22 cellular contexts compared by ENCODE assay signal in the genomic region with DNA sequence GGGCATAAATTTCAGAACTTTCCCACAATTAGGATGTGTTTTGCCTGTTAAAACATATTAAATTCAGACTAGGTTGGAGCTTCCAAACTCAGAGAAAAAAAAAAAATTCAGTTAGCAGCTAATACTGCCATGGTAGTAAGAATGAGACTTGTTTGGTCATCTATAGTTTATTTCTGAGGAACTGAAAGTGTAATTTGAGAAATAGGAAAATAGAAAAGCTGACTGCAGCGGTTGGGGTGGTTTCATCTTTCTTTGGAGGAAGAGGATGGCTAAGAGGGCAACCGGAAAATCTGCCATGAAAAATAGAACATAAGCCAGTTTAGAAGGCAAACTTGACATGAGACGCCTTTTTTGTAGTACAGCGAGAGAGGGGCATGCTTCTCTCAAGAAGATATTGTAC.
DNase-seq lines count a peak whose midpoint lies in the region; ATAC-seq and TF ChIP-seq lines count a peak whose summit lies in the region.
"Had no signal": no experiment of that assay in that cellular context is flagged by ENCODE, and none has a peak within 500 bp of the region (broad histone marks: within the 10 kb centered on the region; RNA-seq: fewer than 3 reads in every experiment).

No MANE protein-coding gene starts in this region.

- peaks cover 2% of the 10 kb centered on the region; the same call in 1 of the 2 replicates for H3K27me3 ChIP-seq in OCI-LY3 (ENCODE audit: low read depth, low read length)
- H3K27me3 ChIP-seq in neuronal stem cell (ENCODE audit: control insufficient read depth in 3 of 3, insufficient read depth in 3 of 3, low read depth in 1 of 3, low read length in 3 of 3) = no peaks in the 10 kb centered on the region
- H3K27me3 ChIP-seq in Caco-2 (replicated peaks; ENCODE audit: control insufficient read depth, insufficient read depth, low read length) = no peaks in the 10 kb centered on the region
- no peaks in the 10 kb centered on the region for H3K27me3 ChIP-seq in gastrocnemius medialis

- H3K4me2 ChIP-seq in OCI-LY3 (ENCODE audit: low read length) (peak overlapping the region; percentile 4; the same call in 1 of the 2 replicates), neuronal stem cell (ENCODE audit: insufficient read depth, low read length, poor library complexity, severe bottlenecking) (no peak overlapping the region)
- H3K4me2 ChIP-seq: KMS-11, SK-N-SH had no signal

- 0 out of 2 replicates have a peak, but pooled peaks cover 7% of the 10 kb centered on the region for H3K9me3 ChIP-seq in OCI-LY3 (ENCODE audit: insufficient read depth, low read length)
- no peaks in the 10 kb centered on the region for H3K9me3 ChIP-seq in neuronal stem cell (replicated peaks in 1 of 2; ENCODE audit: control insufficient read depth in 2 of 2, insufficient read depth in 1 of 2, low read depth in 1 of 2, low read length in 2 of 2)
- no peaks in the 10 kb centered on the region for H3K9me3 ChIP-seq in Caco-2
- H3K9me3 ChIP-seq in gastrocnemius medialis = no peaks in the 10 kb centered on the region
- H3K9me3 ChIP-seq: SK-N-SH had no signal

- no peaks in the 10 kb centered on the region for H3K4me1 Mint-ChIP-seq in Caco-2 (ENCODE audit: low read depth, unreplicated experiment)
- H3K4me1 Mint-ChIP-seq: B cell; CD4-positive, CD25-positive, alpha-beta regulatory T cell; T-cell had no signal

- H3K14ac ChIP-seq in neuronal stem cell (ENCODE audit: low read length) = no peak overlapping the region

- no peak for TF ChIP-seq CTCF in OCI-LY3 (IDR thresholded peaks at IDR 0.05; ENCODE audit: low read depth, low read length)
- TF ChIP-seq CTCF in Caco-2 (IDR thresholded peaks at IDR 0.05; ENCODE audit: insufficient read depth in 1 of 2, low read depth in 1 of 2, low read length in 1 of 2, severe bottlenecking in 1 of 2, unreplicated experiment in 1 of 2) = no peak
- no peak for TF ChIP-seq CTCF in gastrocnemius medialis (IDR thresholded peaks at IDR 0.05 in 4 of 5, conservative IDR thresholded peaks at IDR 0.05 in 1 of 5)

- POLR2A ChIA-PET in Caco-2 (lab: Charles Lee) = no interaction called here

- no peak overlapping the region for H2AK5ac ChIP-seq in neuronal stem cell (ENCODE audit: low read depth, low read length)

- H2BK12ac ChIP-seq in neuronal stem cell (ENCODE audit: low read length) = no peak overlapping the region

- H3K79me1 ChIP-seq in neuronal stem cell (ENCODE audit: low read depth, low read length) = no peaks in the 10 kb centered on the region

- H3K23ac ChIP-seq in neuronal stem cell (ENCODE audit: low read depth, low read length, poor library complexity) = no peak overlapping the region

- in situ Hi-C loops in gastrocnemius medialis (cut with MboI; ENCODE audit: low sequenced_read_pairs in 4 of 4) = no loop called here

- H3K18ac ChIP-seq in neuronal stem cell (ENCODE audit: low read length) = no peak overlapping the region

- H3K9me3 Mint-ChIP-seq in Caco-2 (ENCODE audit: unreplicated experiment) = no peaks in the 10 kb centered on the region

- H4K8ac ChIP-seq in neuronal stem cell (ENCODE audit: low read depth, low read length) = no peak overlapping the region

- TF ChIP-seq POLR2A in gastrocnemius medialis (IDR thresholded peaks at IDR 0.05) = no peak

- H3K27ac ChIP-seq in OCI-LY3 (ENCODE audit: low read length) = no peak overlapping the region
- no peak overlapping the region for H3K27ac ChIP-seq in neuronal stem cell (replicated peaks; ENCODE audit: low read length)
- no peak overlapping the region for H3K27ac ChIP-seq in gastrocnemius medialis
- H3K27ac ChIP-seq: KMS-11 had no signal

- no CpG with 5 or more reads among the region's 4 CpGs for WGBS in neuronal stem cell (ENCODE audit: extremely low coverage in 2 of 2, insufficient read length in 2 of 2, insufficient replicate concordance in 1 of 2), 2 donors

- no peak overlapping the region for H3K9ac ChIP-seq in OCI-LY3 (ENCODE audit: low read length)
- H3K9ac ChIP-seq in neuronal stem cell (ENCODE audit: low read depth, low read length, poor library complexity) = no peak overlapping the region
- H3K9ac ChIP-seq: KMS-11, SK-N-SH had no signal

- no peak overlapping the region for H2BK5ac ChIP-seq in neuronal stem cell (ENCODE audit: low read length)

- no TSS peak for BruUV-seq in Caco-2 (replicated peaks; lab: Mats Ljungman, UMichigan)

- H4K91ac ChIP-seq in neuronal stem cell (ENCODE audit: low read depth, low read length, poor library complexity) = no peak overlapping the region

- intact Hi-C loops in Caco-2 (cut with micrococcal nuclease; ENCODE audit: unreplicated experiment) (no loop called here), gastrocnemius medialis (cut with DNase I; ENCODE audit: low total_unique reads) (no loop called here)

- no peaks in the 10 kb centered on the region for H3K27me3 Mint-ChIP-seq in Caco-2 (ENCODE audit: insufficient read depth, unreplicated experiment)
- H3K27me3 Mint-ChIP-seq: B cell; CD4-positive, CD25-positive, alpha-beta regulatory T cell; T-cell had no signal

- ATAC-seq in GM19463 (IDR thresholded peaks at IDR 0.05; ENCODE audit: unreplicated experiment) = peak; percentile 74
- peak; percentile 45 for ATAC-seq in HG02981 (IDR thresholded peaks at IDR 0.05; ENCODE audit: unreplicated experiment)
- ATAC-seq in gastrocnemius medialis = no peak
- ATAC-seq: HCT116, Panc1, Right ventricle myocardium inferior, T-cell had no signal

- no peaks in the 10 kb centered on the region for H3K36me3 Mint-ChIP-seq in Caco-2 (ENCODE audit: insufficient read depth, unreplicated experiment)
- H3K36me3 Mint-ChIP-seq: CD4-positive, CD25-positive, alpha-beta regulatory T cell; T-cell had no signal

- H2AFZ ChIP-seq in OCI-LY3 (ENCODE audit: low read depth, low read length) (no peak overlapping the region), neuronal stem cell (ENCODE audit: low read length) (peak overlapping the region; percentile 3)

- no peaks in the 10 kb centered on the region for H3K79me2 ChIP-seq in OCI-LY3 (ENCODE audit: low read length)

- no peaks in the 10 kb centered on the region for H4K20me1 ChIP-seq in OCI-LY3 (ENCODE audit: insufficient read depth, low read length)

- H3K36me3 ChIP-seq in OCI-LY3 (replicated peaks; ENCODE audit: low read depth, low read length) (peaks cover 4% of the 10 kb centered on the region), neuronal stem cell (replicated peaks in 1 of 2; ENCODE audit: control insufficient read depth in 2 of 2, insufficient read depth in 2 of 2, low read length in 2 of 2) (no peaks in the 10 kb centered on the region), Caco-2 (ENCODE audit: control insufficient read depth, insufficient read depth, low read length) (no peaks in the 10 kb centered on the region), gastrocnemius medialis (no peaks in the 10 kb centered on the region)

- no peak overlapping the region for H3K4me3 ChIP-seq in OCI-LY3 (ENCODE audit: low read length)
- H3K4me3 ChIP-seq in neuronal stem cell (ENCODE audit: low read length in 2 of 2) = no peak overlapping the region
- no peak overlapping the region for H3K4me3 ChIP-seq in Caco-2 (ENCODE audit: low read depth, low read length)
- H3K4me3 ChIP-seq in gastrocnemius medialis = no peak overlapping the region

- CTCF ChIA-PET in Caco-2 (lab: Charles Lee) = no interaction called here

- H3K4ac ChIP-seq in neuronal stem cell (ENCODE audit: low read length) = no peak overlapping the region

- H2BK15ac ChIP-seq in neuronal stem cell (ENCODE audit: low read length) = no peak overlapping the region

- no peak overlapping the region for H3K4me3 Mint-ChIP-seq in Caco-2 (ENCODE audit: unreplicated experiment)
- H3K4me3 Mint-ChIP-seq: B cell; CD4-positive, CD25-positive, alpha-beta regulatory T cell; T-cell had no signal

- no peak for DNase-seq in neuronal stem cell (ENCODE audit: low spot score)
- no peak for DNase-seq in Caco-2
- no peak for DNase-seq in gastrocnemius medialis
- DNase-seq in stimulated activated CD8-positive, alpha-beta memory T cell treated with anti-CD3 and anti-CD28 coated beads, Interleukin-4, amount 100 ng/mL, for 48 hours = no peak
- DNase-seq: Calu3; CD4-positive, CD25-positive, alpha-beta regulatory T cell; NCI-H1417; NCI-H187 treated with DMSO at 0.1 percent for 48 hours; NCI-H345; NCI-H526 treated with DMSO at 0.1 percent for 48 hours; NK-92 treated with Interleukin-12 subunit alpha and Interleukin-12 subunit beta, amount 100 ng/mL, for 24 hours; SK-N-SH; T-cell; T-helper 9 cell had no signal

- H2BK120ac ChIP-seq in neuronal stem cell (ENCODE audit: low read depth, low read length) = no peak overlapping the region

- H3K27ac Mint-ChIP-seq in Caco-2 (ENCODE audit: unreplicated experiment) = no peak overlapping the region
- H3K27ac Mint-ChIP-seq: B cell; CD4-positive, CD25-positive, alpha-beta regulatory T cell; T-cell had no signal

- peaks cover 17% of the 10 kb centered on the region for H3K4me1 ChIP-seq in OCI-LY3 (ENCODE audit: low read length)
- no peaks in the 10 kb centered on the region for H3K4me1 ChIP-seq in neuronal stem cell (ENCODE audit: control insufficient read depth in 2 of 2, insufficient read depth in 1 of 2, low read depth in 1 of 2, low read length in 2 of 2)
- H3K4me1 ChIP-seq in Caco-2 = no peaks in the 10 kb centered on the region
- no peaks in the 10 kb centered on the region for H3K4me1 ChIP-seq in gastrocnemius medialis

Comparison
In these comparisons a context has a peak if more than half of its experiments do, and no peak if none do; other contexts are left out.
1. ATAC-seq: peak in GM19463 (single experiment) and HG02981 (single experiment); none in gastrocnemius medialis (0 of 2).